Comparison of ENCODE assay signal across 1 cellular context in the genomic region with DNA sequence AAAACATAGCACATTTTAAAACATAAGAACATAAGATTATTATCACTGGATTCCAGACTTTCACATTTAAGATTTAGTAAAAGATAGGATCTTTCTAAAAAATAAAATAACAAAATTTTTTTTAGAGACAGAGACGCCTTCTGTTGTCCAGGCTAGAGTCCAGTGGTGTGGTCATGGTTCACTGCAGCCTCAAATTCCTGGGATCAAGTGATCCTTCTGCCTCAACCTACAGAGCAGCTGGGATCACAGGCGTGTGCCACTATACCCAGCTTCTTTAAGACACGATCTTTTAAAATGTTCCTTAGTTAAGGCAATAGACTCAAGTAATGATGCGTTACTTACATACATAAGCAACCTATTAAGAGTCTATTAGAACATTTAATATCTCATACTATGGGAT.
TF ChIP-seq lines count a peak whose summit lies in the region.

No MANE protein-coding gene starts in this region.

TF ChIP-seq in IMR-90, 13 proteins besides CTCF, POLR2A, EP300 and RAD21 (continued from another document):
- TF ChIP-seq, protein P1, sequence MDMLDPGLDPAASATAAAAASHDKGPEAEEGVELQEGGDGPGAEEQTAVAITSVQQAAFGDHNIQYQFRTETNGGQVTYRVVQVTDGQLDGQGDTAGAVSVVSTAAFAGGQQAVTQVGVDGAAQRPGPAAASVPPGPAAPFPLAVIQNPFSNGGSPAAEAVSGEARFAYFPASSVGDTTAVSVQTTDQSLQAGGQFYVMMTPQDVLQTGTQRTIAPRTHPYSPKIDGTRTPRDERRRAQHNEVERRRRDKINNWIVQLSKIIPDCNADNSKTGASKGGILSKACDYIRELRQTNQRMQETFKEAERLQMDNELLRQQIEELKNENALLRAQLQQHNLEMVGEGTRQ (IDR thresholded peaks at IDR 0.05; ENCODE audit: low read depth, low read length) = no peak
- TF ChIP-seq MAFK (IDR thresholded peaks at IDR 0.05; ENCODE audit: low read depth, low read length) = no peak
- TF ChIP-seq RCOR1 (IDR thresholded peaks at IDR 0.05; ENCODE audit: insufficient replicate concordance, low read length) = no peak
- TF ChIP-seq RFX5 (IDR thresholded peaks at IDR 0.05; ENCODE audit: low read depth, low read length) = no peak
- no peak for TF ChIP-seq MXI1 (IDR thresholded peaks at IDR 0.05; ENCODE audit: borderline replicate concordance, low read depth, low read length)
- TF ChIP-seq NFE2L2 (IDR thresholded peaks at IDR 0.05; ENCODE audit: low read depth, low read length) = no peak
- no peak for TF ChIP-seq MAZ (IDR thresholded peaks at IDR 0.05; ENCODE audit: borderline replicate concordance, low read depth, low read length)
- no peak for TF ChIP-seq BHLHE40 (IDR thresholded peaks at IDR 0.05; ENCODE audit: low read depth, low read length)
